ENCODE assay signal across 1 cellular context in the genomic region with DNA sequence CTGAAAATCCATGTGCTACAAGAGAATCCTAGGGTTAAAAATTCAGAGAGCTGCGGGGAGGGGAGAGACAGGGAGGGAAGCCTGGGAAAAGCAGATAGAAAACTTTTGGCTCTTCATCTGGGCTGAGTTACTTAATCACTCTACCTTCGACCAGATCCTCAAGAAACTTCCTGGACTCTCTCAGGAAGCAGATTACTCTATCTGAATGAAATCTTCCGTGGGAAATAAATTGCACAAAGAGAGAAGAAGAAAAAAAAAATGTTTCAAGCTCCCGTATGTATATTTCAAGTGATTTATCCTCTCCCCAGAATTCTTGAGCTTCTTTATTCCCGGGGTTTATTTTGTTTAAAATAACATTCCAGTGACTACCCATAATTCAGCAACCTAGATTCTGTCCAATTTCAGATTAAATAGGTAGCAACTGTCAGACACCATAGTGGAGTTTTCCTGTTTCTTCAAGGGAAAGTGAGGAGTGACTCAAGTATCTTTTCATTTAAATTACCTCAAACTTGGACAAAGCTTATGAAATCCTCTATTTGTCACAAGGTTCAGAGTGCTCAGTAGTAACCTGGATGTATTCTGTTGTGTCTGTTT.
TF ChIP-seq lines count a peak whose summit lies in the region.

No MANE protein-coding gene starts in this region.

TF ChIP-seq in GM23338, 12 proteins besides CTCF, POLR2A, EP300 and RAD21 (continued from another document):
- TF ChIP-seq, protein P1, sequence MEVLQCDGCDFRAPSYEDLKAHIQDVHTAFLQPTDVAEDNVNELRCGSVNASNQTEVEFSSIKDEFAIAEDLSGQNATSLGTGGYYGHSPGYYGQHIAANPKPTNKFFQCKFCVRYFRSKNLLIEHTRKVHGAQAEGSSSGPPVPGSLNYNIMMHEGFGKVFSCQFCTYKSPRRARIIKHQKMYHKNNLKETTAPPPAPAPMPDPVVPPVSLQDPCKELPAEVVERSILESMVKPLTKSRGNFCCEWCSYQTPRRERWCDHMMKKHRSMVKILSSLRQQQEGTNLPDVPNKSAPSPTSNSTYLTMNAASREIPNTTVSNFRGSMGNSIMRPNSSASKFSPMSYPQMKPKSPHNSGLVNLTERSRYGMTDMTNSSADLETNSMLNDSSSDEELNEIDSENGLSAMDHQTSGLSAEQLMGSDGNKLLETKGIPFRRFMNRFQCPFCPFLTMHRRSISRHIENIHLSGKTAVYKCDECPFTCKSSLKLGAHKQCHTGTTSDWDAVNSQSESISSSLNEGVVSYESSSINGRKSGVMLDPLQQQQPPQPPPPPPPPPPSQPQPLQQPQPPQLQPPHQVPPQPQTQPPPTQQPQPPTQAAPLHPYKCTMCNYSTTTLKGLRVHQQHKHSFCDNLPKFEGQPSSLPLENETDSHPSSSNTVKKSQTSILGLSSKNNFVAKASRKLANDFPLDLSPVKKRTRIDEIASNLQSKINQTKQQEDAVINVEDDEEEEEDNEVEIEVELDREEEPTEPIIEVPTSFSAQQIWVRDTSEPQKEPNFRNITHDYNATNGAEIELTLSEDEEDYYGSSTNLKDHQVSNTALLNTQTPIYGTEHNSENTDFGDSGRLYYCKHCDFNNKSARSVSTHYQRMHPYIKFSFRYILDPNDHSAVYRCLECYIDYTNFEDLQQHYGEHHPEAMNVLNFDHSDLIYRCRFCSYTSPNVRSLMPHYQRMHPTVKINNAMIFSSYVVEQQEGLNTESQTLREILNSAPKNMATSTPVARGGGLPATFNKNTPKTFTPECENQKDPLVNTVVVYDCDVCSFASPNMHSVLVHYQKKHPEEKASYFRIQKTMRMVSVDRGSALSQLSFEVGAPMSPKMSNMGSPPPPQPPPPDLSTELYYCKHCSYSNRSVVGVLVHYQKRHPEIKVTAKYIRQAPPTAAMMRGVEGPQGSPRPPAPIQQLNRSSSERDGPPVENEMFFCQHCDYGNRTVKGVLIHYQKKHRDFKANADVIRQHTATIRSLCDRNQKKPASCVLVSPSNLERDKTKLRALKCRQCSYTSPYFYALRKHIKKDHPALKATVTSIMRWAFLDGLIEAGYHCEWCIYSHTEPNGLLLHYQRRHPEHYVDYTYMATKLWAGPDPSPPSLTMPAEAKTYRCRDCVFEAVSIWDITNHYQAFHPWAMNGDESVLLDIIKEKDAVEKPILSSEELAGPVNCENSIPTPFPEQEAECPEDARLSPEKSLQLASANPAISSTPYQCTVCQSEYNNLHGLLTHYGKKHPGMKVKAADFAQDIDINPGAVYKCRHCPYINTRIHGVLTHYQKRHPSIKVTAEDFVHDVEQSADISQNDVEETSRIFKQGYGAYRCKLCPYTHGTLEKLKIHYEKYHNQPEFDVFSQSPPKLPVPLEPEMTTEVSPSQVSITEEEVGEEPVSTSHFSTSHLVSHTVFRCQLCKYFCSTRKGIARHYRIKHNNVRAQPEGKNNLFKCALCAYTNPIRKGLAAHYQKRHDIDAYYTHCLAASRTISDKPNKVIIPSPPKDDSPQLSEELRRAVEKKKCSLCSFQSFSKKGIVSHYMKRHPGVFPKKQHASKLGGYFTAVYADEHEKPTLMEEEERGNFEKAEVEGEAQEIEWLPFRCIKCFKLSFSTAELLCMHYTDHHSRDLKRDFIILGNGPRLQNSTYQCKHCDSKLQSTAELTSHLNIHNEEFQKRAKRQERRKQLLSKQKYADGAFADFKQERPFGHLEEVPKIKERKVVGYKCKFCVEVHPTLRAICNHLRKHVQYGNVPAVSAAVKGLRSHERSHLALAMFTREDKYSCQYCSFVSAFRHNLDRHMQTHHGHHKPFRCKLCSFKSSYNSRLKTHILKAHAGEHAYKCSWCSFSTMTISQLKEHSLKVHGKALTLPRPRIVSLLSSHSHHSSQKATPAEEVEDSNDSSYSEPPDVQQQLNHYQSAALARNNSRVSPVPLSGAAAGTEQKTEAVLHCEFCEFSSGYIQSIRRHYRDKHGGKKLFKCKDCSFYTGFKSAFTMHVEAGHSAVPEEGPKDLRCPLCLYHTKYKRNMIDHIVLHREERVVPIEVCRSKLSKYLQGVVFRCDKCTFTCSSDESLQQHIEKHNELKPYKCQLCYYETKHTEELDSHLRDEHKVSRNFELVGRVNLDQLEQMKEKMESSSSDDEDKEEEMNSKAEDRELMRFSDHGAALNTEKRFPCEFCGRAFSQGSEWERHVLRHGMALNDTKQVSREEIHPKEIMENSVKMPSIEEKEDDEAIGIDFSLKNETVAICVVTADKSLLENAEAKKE (CRISPR knock-in tag; IDR thresholded peaks at IDR 0.05) = no peak
- TF ChIP-seq ZNF114 (CRISPR knock-in tag; IDR thresholded peaks at IDR 0.05) = no peak
- no peak for TF ChIP-seq CREB1 (CRISPR knock-in tag; IDR thresholded peaks at IDR 0.05; ENCODE audit: low read depth)
- TF ChIP-seq EZH2phosphoT487 (IDR thresholded peaks at IDR 0.05; ENCODE audit: unreplicated experiment) = no peak
- TF ChIP-seq POLR2AphosphoS5 (IDR thresholded peaks at IDR 0.05; ENCODE audit: low read depth) = no peak
- TF ChIP-seq JUNB (IDR thresholded peaks at IDR 0.05; ENCODE audit: unreplicated experiment) = no peak
- no peak for TF ChIP-seq ZNF331 (CRISPR knock-in tag; IDR thresholded peaks at IDR 0.05; ENCODE audit: low read depth)
- TF ChIP-seq NANOG (IDR thresholded peaks at IDR 0.05; ENCODE audit: borderline replicate concordance) = no peak
- TF ChIP-seq, protein P2, sequence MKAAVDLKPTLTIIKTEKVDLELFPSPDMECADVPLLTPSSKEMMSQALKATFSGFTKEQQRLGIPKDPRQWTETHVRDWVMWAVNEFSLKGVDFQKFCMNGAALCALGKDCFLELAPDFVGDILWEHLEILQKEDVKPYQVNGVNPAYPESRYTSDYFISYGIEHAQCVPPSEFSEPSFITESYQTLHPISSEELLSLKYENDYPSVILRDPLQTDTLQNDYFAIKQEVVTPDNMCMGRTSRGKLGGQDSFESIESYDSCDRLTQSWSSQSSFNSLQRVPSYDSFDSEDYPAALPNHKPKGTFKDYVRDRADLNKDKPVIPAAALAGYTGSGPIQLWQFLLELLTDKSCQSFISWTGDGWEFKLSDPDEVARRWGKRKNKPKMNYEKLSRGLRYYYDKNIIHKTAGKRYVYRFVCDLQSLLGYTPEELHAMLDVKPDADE (IDR thresholded peaks at IDR 0.05) = no peak
